ENCODE assay signal across 1 cellular context in genomic region chr5:5132896-5133295, GRCh38.
TF ChIP-seq lines count a peak whose summit lies in the region.

No MANE protein-coding gene starts in this region.

TF ChIP-seq in WTC11, 78 proteins besides CTCF, POLR2A, EP300 and RAD21 (continued from another document):
- TF ChIP-seq USF2 (CRISPR knock-in tag; IDR thresholded peaks at IDR 0.05) (no peak), ZNF138 (CRISPR knock-in tag; conservative IDR thresholded peaks at IDR 0.05) (no peak), ATF3 (CRISPR knock-in tag; conservative IDR thresholded peaks at IDR 0.05) (no peak), NFE2L1 (CRISPR knock-in tag; IDR thresholded peaks at IDR 0.05) (no peak)
TF ChIP-seq in WTC11: peak in this region for 0.
